ENCODE assay signal across 9 cellular contexts in the genomic region with DNA sequence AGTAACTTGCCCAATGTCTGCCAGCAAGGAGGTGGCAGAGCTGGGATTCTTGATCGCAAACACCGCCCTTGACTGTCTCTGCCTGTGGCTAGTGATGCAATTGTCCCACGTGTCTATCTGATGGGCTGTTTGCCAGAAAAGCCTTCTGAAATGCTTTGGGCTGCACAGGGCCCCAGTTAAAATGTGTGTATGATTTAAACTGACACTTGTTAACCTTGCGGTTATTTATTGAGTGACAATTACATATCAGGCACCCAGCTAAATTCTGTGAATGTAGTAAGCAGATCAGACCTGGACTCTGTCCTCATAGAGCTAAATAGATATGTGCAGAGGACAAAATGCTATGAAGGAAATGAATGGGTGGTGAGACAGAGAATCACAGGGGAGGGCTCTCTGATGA. TPM values are rescaled to one million over a fixed set of nuclear protein-coding genes. Genes with fewer than 3 reads are reported as not detected.
DNase-seq lines count a peak whose midpoint lies in the region; ATAC-seq and TF ChIP-seq lines count a peak whose summit lies in the region.
"Had no signal": no experiment of that assay in that cellular context is flagged by ENCODE, and none has a peak within 500 bp of the region (broad histone marks: within the 10 kb centered on the region; RNA-seq: fewer than 3 reads in every experiment).

No MANE protein-coding gene starts in this region.

- 13% methylated on average over 4 of the region's 4 CpGs for WGBS in prostate gland

- no peak overlapping the region for H3K27ac Mint-ChIP-seq in stimulated activated memory B cell treated with anti-CD40 and anti-IgM and Interleukin-4, amounts not matched to agents 10 μg/mL and 1 μg/mL and 100 μg/mL, for 72 hours
- H3K27ac Mint-ChIP-seq: mesothelial cell of epicardium had no signal

- H3K36me3 ChIP-seq in prostate gland, result no peaks in the 10 kb centered on the region

- ATAC-seq in esophagus mucosa, result peak; percentile 76
- no peak for ATAC-seq in stimulated activated memory B cell treated with anti-CD40 and anti-IgM and Interleukin-4, amounts not matched to agents 10 μg/mL and 1 μg/mL and 100 μg/mL, for 72 hours
- ATAC-seq in GM19395 (IDR thresholded peaks at IDR 0.05; ENCODE audit: unreplicated experiment), result no peak

- H3K4me3 ChIP-seq in LNCaP clone FGC (ENCODE audit: low read depth, low read length) (no peak overlapping the region), prostate gland (no peak overlapping the region)

- no peak overlapping the region for H3K27ac ChIP-seq in prostate gland

- peaks cover 5% of the 10 kb centered on the region for H3K36me3 Mint-ChIP-seq in stimulated activated memory B cell treated with anti-CD40 and anti-IgM and Interleukin-4, amounts not matched to agents 10 μg/mL and 1 μg/mL and 100 μg/mL, for 72 hours
- H3K36me3 Mint-ChIP-seq: mesothelial cell of epicardium had no signal

- TF ChIP-seq CTCF in LNCaP clone FGC (IDR thresholded peaks at IDR 0.05; ENCODE audit: control insufficient read depth, extremely low read depth, insufficient read depth) (no peak), prostate gland (IDR thresholded peaks at IDR 0.05) (no peak)

- H3K4me3 Mint-ChIP-seq in stimulated activated memory B cell treated with anti-CD40 and anti-IgM and Interleukin-4, amounts not matched to agents 10 μg/mL and 1 μg/mL and 100 μg/mL, for 72 hours, result no peak overlapping the region
- H3K4me3 Mint-ChIP-seq: mesothelial cell of epicardium had no signal

- H3K9me3 ChIP-seq in prostate gland, result no peaks in the 10 kb centered on the region

- DNase-seq in COR-L47 (lab: John Stamatoyannopoulos, UW) (peak; percentile 15), LNCaP clone FGC (ENCODE audit: low read depth) (peak; percentile 90), prostate gland (ENCODE audit: low spot score) (peak; percentile 89), putamen (ENCODE audit: low spot score) (no peak)
- peak; percentile 60 to 65 for DNase-seq in activated CD4-positive, alpha-beta T cell treated with anti-CD3 and anti-CD28 coated beads for 4 hours

- intact Hi-C loops in prostate gland (cut with DNase I), result no loop called here

- H3K4me1 Mint-ChIP-seq in stimulated activated memory B cell treated with anti-CD40 and anti-IgM and Interleukin-4, amounts not matched to agents 10 μg/mL and 1 μg/mL and 100 μg/mL, for 72 hours, result peaks cover 29% of the 10 kb centered on the region

- no peaks in the 10 kb centered on the region for H3K27me3 ChIP-seq in prostate gland (replicated peaks; ENCODE audit: insufficient read depth)

- peaks cover 6% of the 10 kb centered on the region for H3K9me3 Mint-ChIP-seq in stimulated activated memory B cell treated with anti-CD40 and anti-IgM and Interleukin-4, amounts not matched to agents 10 μg/mL and 1 μg/mL and 100 μg/mL, for 72 hours

- H3K27me3 Mint-ChIP-seq in stimulated activated memory B cell treated with anti-CD40 and anti-IgM and Interleukin-4, amounts not matched to agents 10 μg/mL and 1 μg/mL and 100 μg/mL, for 72 hours, result no peaks in the 10 kb centered on the region

- no peaks in the 10 kb centered on the region for H3K4me1 ChIP-seq in prostate gland (replicated peaks)

- no peak for TF ChIP-seq POLR2A in prostate gland (IDR thresholded peaks at IDR 0.05)

RNA-seq across cellular contexts. Expression of a gene that starts 11.6 kb away (rescaled TPM):
- 0.08 TPM for total RNA-seq in esophagus mucosa
- total RNA-seq in prostate gland, result not detected
- total RNA-seq: mesothelial cell of epicardium had no signal
